ENCODE assay signal across 30 cellular contexts in the genomic region with DNA sequence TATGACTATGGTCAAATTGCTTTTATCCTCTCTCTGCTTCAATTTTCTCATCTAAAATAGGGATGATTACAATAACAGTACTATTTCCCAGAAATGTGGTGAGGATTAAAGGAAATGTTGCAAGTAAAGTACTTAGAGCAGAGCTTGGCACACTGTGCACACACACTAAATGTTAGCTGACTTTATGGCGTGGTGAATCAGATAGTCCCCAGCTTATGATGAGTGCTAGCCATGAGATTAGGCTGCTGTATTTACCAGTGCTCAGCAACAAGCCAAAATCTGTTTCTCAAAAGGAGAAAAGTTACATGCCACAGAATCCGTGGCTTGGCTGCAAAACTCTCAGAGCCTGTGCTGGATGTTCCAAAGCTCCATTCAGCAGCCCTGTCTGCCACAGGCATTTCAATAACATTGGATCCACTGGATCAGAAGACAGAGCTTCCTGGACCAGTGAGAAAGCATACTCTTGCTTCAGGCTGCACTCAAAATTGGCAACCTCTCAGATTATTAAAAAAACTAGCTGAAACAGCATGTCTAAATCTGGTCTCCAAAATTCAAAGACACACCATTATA. TPM values are rescaled to one million over a fixed set of nuclear protein-coding genes. Genes with fewer than 3 reads are reported as not detected.
DNase-seq lines count a peak whose midpoint lies in the region; ATAC-seq, FAIRE-seq and TF ChIP-seq lines count a peak whose summit lies in the region.
"Had no signal": no experiment of that assay in that cellular context is flagged by ENCODE, and none has a peak within 500 bp of the region (broad histone marks: within the 10 kb centered on the region; RNA-seq: fewer than 3 reads in every experiment).

No MANE protein-coding gene starts in this region.

- intact Hi-C loops in left ventricle myocardium superior (cut with micrococcal nuclease), result no loop called here
- intact Hi-C loops in pancreas (cut with DNase I), result no loop called here
- intact Hi-C loops in uterus (cut with DNase I; ENCODE audit: low total_unique reads), result no loop called here

- no peak for TF ChIP-seq POLR2A in uterus (IDR thresholded peaks at IDR 0.05)

- no peak for TF ChIP-seq CTCF in astrocyte of the spinal cord (IDR thresholded peaks at IDR 0.05; ENCODE audit: low read depth, low read length)
- no peak for TF ChIP-seq CTCF in pancreas (IDR thresholded peaks at IDR 0.05)
- TF ChIP-seq CTCF in uterus (IDR thresholded peaks at IDR 0.05), result no peak

- peak; percentile 83 for ATAC-seq in left ventricle myocardium superior
- peak in 3 of 4 donors; percentile 36 to 77 (median 66) for ATAC-seq in pancreas
- ATAC-seq: activated CD4-positive, CD25-positive, alpha-beta regulatory T cell treated with anti-CD3 and anti-CD28 coated beads, Interleukin-2, amount 50 U/mL, for 24 hours; activated CD8-positive, alpha-beta T cell treated with anti-CD3 and anti-CD28 coated beads, Interleukin-2, amount 10 ng/mL, durations not matched to agents 7 days and 5 days; stimulated activated memory B cell treated with anti-CD40 and anti-IgM and Interleukin-4, amounts not matched to agents 10 μg/mL and 1 μg/mL and 100 μg/mL, for 72 hours had no signal

- H3K4me3 ChIP-seq in astrocyte of the spinal cord (ENCODE audit: low read depth, low read length), result no peak overlapping the region
- H3K4me3 ChIP-seq in pancreas, result no peak overlapping the region
- H3K4me3 ChIP-seq in uterus, result no peak overlapping the region
- H3K4me3 ChIP-seq: BLaER1, spleen, vagina had no signal

- H3K27me3 ChIP-seq in pancreas (no peaks in the 10 kb centered on the region), uterus (no peaks in the 10 kb centered on the region)
- H3K27me3 ChIP-seq: BLaER1, vagina had no signal

- H3K36me3 ChIP-seq in pancreas (no peaks in the 10 kb centered on the region), uterus (no peaks in the 10 kb centered on the region)
- H3K36me3 ChIP-seq: BLaER1, spleen, vagina had no signal

- FAIRE-seq in pancreas (lab: Jason Lieb, UNC), result no peak
- FAIRE-seq: H1 had no signal

- H3K9me3 ChIP-seq in pancreas (no peaks in the 10 kb centered on the region), uterus (no peaks in the 10 kb centered on the region)
- H3K9me3 ChIP-seq: vagina had no signal

- H3K27ac ChIP-seq in pancreas (peak overlapping the region in 2 of 4 donors; percentile 53 to 67), uterus (no peak overlapping the region)
- H3K27ac ChIP-seq: BLaER1, spleen, vagina had no signal

- DNase-seq in GF-D8 (lab: John Stamatoyannopoulos, UW), result peak; percentile 13
- DNase-seq in astrocyte of the spinal cord (ENCODE audit: low read depth, low spot score), result peak; percentile 5
- no peak for DNase-seq in left ventricle myocardium superior
- DNase-seq in pancreas, result no peak
- no peak for DNase-seq in hippocampal formation (lab: John Stamatoyannopoulos, UW)
- DNase-seq in uterus, result no peak
- no peak for DNase-seq in 8988T
- no peak for DNase-seq in NCI-H2107 treated with DMSO at 0.1 percent for 48 hours (lab: John Stamatoyannopoulos, UW; ENCODE audit: unreplicated experiment)
- DNase-seq: activated CD8-positive, alpha-beta T cell treated with anti-CD3 and anti-CD28 coated beads, Interleukin-2, amount 10 ng/mL, durations not matched to agents 7 days and 5 days; activated naive CD4-positive, alpha-beta T cell treated with anti-CD3 and anti-CD28 coated beads for 36 hours; caudate nucleus; dermis blood vessel endothelial cell; DMS79; immature natural killer cell; NCI-H1417 treated with DMSO at 0.1 percent for 48 hours; NCI-H2081 treated with DMSO at 0.1 percent for 48 hours; NCI-H446; SHP77; spleen; stimulated activated CD4-positive, alpha-beta T cell treated with anti-CD3 and anti-CD28 coated beads, Interleukin-4, amount 100 ng/mL, for 1 hour; T1000 had no signal

- in situ Hi-C loops in astrocyte of the spinal cord (cut with HindIII; ENCODE audit: low sequenced_read_pairs), result no loop called here

- H3K4me1 ChIP-seq in pancreas (peaks cover 0 to 3% (median 0%) of the 10 kb centered on the region in 3 donors), uterus (no peaks in the 10 kb centered on the region)
- H3K4me1 ChIP-seq: BLaER1, spleen, vagina had no signal

- 75 to 83% methylated on average over 2 of the region's 2 CpGs for WGBS in pancreas, 2 donors

RNA-seq across cellular contexts. Expression of a gene that starts 12.7 kb away (rescaled TPM):
- 26.9 TPM for total RNA-seq in left ventricle myocardium superior
- total RNA-seq in pancreas, result 1 to 10 TPM; 1.7 to 6.5 (median 2.6) TPM
- polyA plus RNA-seq in pancreas, result 1 to 10 TPM; 3.6 to 5.0 TPM
- 1 to 10 TPM in 2 of 4 donors, under 1 TPM in 2; 0.59 to 5.5 (median 2.2) TPM for total RNA-seq in uterus
- total RNA-seq: A673; activated naive CD4-positive, alpha-beta T cell treated with anti-CD3 and anti-CD28 coated beads for 36 hours; OCI-LY7 had no signal
- polyA plus RNA-seq: IgD-negative memory B cell had no signal

RNA-seq across cellular contexts. Expression of a gene that starts 42.3 kb away (rescaled TPM):
- total RNA-seq in left ventricle myocardium superior (2.4 TPM), pancreas (10 to 100 TPM in 2 of 6 donors, 1 to 10 TPM in 4; 3.6 to 11.5 (median 7.3) TPM), uterus (1 to 10 TPM in 2 of 4 donors, under 1 TPM in 1, not detected in 1; 0.29 to 1.4 (median 1.2) TPM)
- 10 to 100 TPM; 13.1 to 14.8 TPM for polyA plus RNA-seq in pancreas
- total RNA-seq: activated CD8-positive, alpha-beta T cell treated with anti-CD3 and anti-CD28 coated beads, Interleukin-2, amount 10 ng/mL, durations not matched to agents 7 days and 5 days; activated naive CD4-positive, alpha-beta T cell treated with anti-CD3 and anti-CD28 coated beads for 36 hours; M059J; OCI-LY7 had no signal
- polyA plus RNA-seq: IgD-negative memory B cell, immature natural killer cell had no signal

Comparison
In these comparisons a context has a peak if more than half of its experiments do, and no peak if none do; other contexts are left out.
1. DNase-seq: peak in GF-D8 (single experiment) and astrocyte of the spinal cord (single experiment); none in left ventricle myocardium superior (single experiment), pancreas (0 of 6), hippocampal formation (0 of 2), uterus (0 of 2), 8988T (single experiment) and NCI-H2107 treated with DMSO at 0.1 percent for 48 hours (single experiment).